ENCODE assay signal across 8 cellular contexts in the genomic region with DNA sequence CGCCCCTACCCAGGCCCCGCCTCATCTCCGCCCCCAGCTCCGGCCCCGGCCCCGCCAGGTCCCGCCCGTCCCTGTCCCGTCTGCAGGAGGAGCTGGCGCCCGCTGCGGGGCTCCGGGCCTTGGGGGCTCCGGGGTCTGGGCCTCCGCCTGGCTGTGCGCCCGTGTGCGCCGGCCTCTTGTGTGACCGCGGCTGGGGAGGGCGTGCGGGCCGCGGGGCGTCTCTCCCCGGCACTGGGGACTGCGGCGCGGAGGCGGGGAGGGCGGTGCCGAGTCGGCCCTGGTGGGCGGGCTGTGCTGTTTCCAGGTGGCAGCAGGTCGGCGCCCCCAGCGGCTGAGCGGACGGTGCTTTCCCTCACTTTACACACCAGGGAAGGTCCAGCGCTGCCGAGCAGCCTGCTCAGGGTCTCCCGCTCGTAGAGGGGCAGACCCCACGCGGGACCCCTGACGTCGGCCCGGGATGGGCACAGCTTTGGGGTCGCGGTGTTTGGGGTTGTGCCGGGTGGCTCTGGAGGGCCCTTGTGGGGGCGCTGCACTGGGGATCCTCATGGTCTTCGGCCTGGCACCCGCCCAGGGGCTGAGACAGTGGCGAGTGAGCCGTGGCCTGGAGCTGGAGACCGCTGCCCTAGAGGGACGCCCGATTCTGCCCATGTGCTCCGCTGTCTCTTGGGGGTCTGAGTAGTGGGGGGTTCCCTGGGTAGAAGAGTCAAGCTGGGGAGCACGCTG. TPM values are rescaled to one million over a fixed set of nuclear protein-coding genes. Genes with fewer than 3 reads are reported as not detected.
DNase-seq lines count a peak whose midpoint lies in the region; ATAC-seq, FAIRE-seq and TF ChIP-seq lines count a peak whose summit lies in the region.

No MANE protein-coding gene starts in this region.

- H3K27me3 ChIP-seq in H7 (ENCODE audit: control insufficient read depth, insufficient read depth, low read length) (no peaks in the 10 kb centered on the region), SJCRH30 (no peaks in the 10 kb centered on the region), pancreas (no peaks in the 10 kb centered on the region), tibial nerve (no peaks in the 10 kb centered on the region)

- 0 out of 2 replicates have a peak, but pooled peaks cover 2% of the 10 kb centered on the region for H3K9me3 ChIP-seq in SJCRH30 (replicated peaks)
- H3K9me3 ChIP-seq in pancreas: no peaks in the 10 kb centered on the region
- H3K9me3 ChIP-seq in tibial nerve: peaks cover 0 to 13% (median 0%) of the 10 kb centered on the region in 4 donors

- H3K27ac ChIP-seq in SJCRH30 (peak overlapping the region; percentile 21; the same call in 1 of the 2 replicates), pancreas (peak overlapping the region; percentile 39 to 100 (median 82)), tibial nerve (peak overlapping the region; percentile 11 to 98 (median 82))

- DNase-seq in GF-D8 (lab: John Stamatoyannopoulos, UW): peak; percentile 53
- peak; percentile 97 for DNase-seq in H7
- DNase-seq in LNCaP clone FGC (ENCODE audit: low read depth): peak; percentile 37
- peak; percentile 85 to 87 for DNase-seq in SJCRH30
- DNase-seq in activated naive CD4-positive, alpha-beta T cell treated with Interleukin-2 at 50 U/mL for 16 hours: peak; percentile 93
- peak in 35 of 42 donors; percentile 9 to 96 (median 90) for DNase-seq in head of caudate nucleus
- peak; percentile 82 to 96 (median 88) for DNase-seq in pancreas
- DNase-seq in tibial nerve (ENCODE audit: low spot score in 2 of 2): peak; percentile 22 to 70

- no peak for TF ChIP-seq POLR2A in tibial nerve (IDR thresholded peaks at IDR 0.05)

- TF ChIP-seq CTCF in LNCaP clone FGC (IDR thresholded peaks at IDR 0.05; ENCODE audit: control insufficient read depth, extremely low read depth, insufficient read depth) (peak; percentile 46), pancreas (IDR thresholded peaks at IDR 0.05) (peak in 2 of 4 donors; percentile 7 to 36), tibial nerve (IDR thresholded peaks at IDR 0.05) (peak in 2 of 5 experiments; percentile 20 to 42)

- TF ChIP-seq EP300 in tibial nerve (IDR thresholded peaks at IDR 0.05): no peak

- ATAC-seq in pancreas: peak; percentile 74 to 90 (median 84)

- 1% methylated on average over 47 to 62 of the region's 62 CpGs for WGBS in pancreas, 2 donors
- WGBS in tibial nerve, 2 donors: 0 to 1% methylated on average over 5 to 22 of the region's 62 CpGs

- no peaks in the 10 kb centered on the region for H3K4me1 ChIP-seq in SJCRH30
- peaks cover 4 to 10% (median 6%) of the 10 kb centered on the region in 3 donors for H3K4me1 ChIP-seq in pancreas
- H3K4me1 ChIP-seq in tibial nerve: peaks cover 0 to 21% (median 14%) of the 10 kb centered on the region in 4 donors

- FAIRE-seq in pancreas (lab: Jason Lieb, UNC): no peak

- H3K4me3 ChIP-seq in H7 (ENCODE audit: insufficient read depth, low read depth, low read length) (peak overlapping the region; percentile 61), LNCaP clone FGC (ENCODE audit: low read depth, low read length) (peak overlapping the region; percentile 77), SJCRH30 (peak overlapping the region; percentile 87), pancreas (peak overlapping the region; percentile 70 to 87 (median 78)), tibial nerve (peak overlapping the region; percentile 74 to 98 (median 85))

- H3K36me3 ChIP-seq in H7 (replicated peaks; ENCODE audit: control insufficient read depth, insufficient read depth, low read length): peaks cover 8% of the 10 kb centered on the region
- peaks cover 32% of the 10 kb centered on the region for H3K36me3 ChIP-seq in SJCRH30
- H3K36me3 ChIP-seq in pancreas: peaks cover 0 to 15% (median 0%) of the 10 kb centered on the region in 3 donors
- peaks cover 3 to 34% (median 12%) of the 10 kb centered on the region in 3 donors for H3K36me3 ChIP-seq in tibial nerve

- intact Hi-C loops in head of caudate nucleus (cut with DNase I): no loop called here
- intact Hi-C loops in pancreas (cut with DNase I): no loop called here

RNA-seq across cellular contexts. Expression of gene ING5, which starts 0.7 kb away (rescaled TPM):
- total RNA-seq in H7 (2014; rRNA removed; shearing (Covaris generic)): 41.2 and 41.4 TPM in 2 replicates
- 48.8 and 53.2 TPM in 2 replicates for total RNA-seq in SJCRH30 (2014; rRNA removed; shearing (Covaris generic))
- 10 to 100 TPM; 14.1 to 28.1 (median 20.7) TPM for total RNA-seq in pancreas
- polyA plus RNA-seq in pancreas: 10 to 100 TPM; 42.8 to 63.9 TPM
- 10 to 100 TPM; 33.4 to 73.3 (median 56.2) TPM for total RNA-seq in tibial nerve

RNA-seq across cellular contexts. Expression of gene DTYMK, which starts 16.0 kb away (rescaled TPM):
- 64.1 and 78.2 TPM in 2 replicates for total RNA-seq in H7 (2014; rRNA removed; shearing (Covaris generic))
- total RNA-seq in SJCRH30 (2014; rRNA removed; shearing (Covaris generic)): 113 and 121 TPM in 2 replicates
- total RNA-seq in pancreas: 1 to 10 TPM; 3.7 to 9.4 (median 7.0) TPM
- polyA plus RNA-seq in pancreas: 10 to 100 TPM in 1 of 2 donors, 1 to 10 TPM in 1; 9.8 to 11.0 TPM
- 10 to 100 TPM; 20.5 to 35.4 (median 21.3) TPM for total RNA-seq in tibial nerve

RNA-seq across cellular contexts. Expression of gene D2HGDH, which starts 31.9 kb away (rescaled TPM):
- 23.5 and 26.3 TPM in 2 replicates for total RNA-seq in H7 (2014; rRNA removed; shearing (Covaris generic))
- 4.3 and 5.1 TPM in 2 replicates for total RNA-seq in SJCRH30 (2014; rRNA removed; shearing (Covaris generic))
- total RNA-seq in pancreas: 10 to 100 TPM; 14.9 to 30.5 (median 20.6) TPM
- 100 to 1,000 TPM in 1 of 2 donors, 10 to 100 TPM in 1; 93.1 to 116 TPM for polyA plus RNA-seq in pancreas
- 10 to 100 TPM; 24.7 to 58.8 (median 43.9) TPM for total RNA-seq in tibial nerve

Comparison
In these comparisons a context has a peak if more than half of its experiments do, and no peak if none do; other contexts are left out.
1. Peak in every context shown above with its lines: DNase-seq, ATAC-seq, H3K4me3 ChIP-seq and H3K27ac ChIP-seq.
2. DNase-seq: peak in every context shown above with its lines; median percentile 97 in H7; 93 in activated naive CD4-positive, alpha-beta T cell treated with Interleukin-2 at 50 U/mL for 16 hours; 90 in head of caudate nucleus; 88 in pancreas; 86 in SJCRH30; 53 in GF-D8; 46 in tibial nerve; 37 in LNCaP clone FGC.
3. H3K27ac ChIP-seq: peak in every context shown above with its lines; median percentile 82 in tibial nerve; 82 in pancreas; 21 in SJCRH30.